ENCODE assay signal across 16 cellular contexts in genomic region chrX:119189586-119189985, GRCh38. TPM values are rescaled to one million over a fixed set of nuclear protein-coding genes. Genes with fewer than 3 reads are reported as not detected.
DNase-seq lines count a peak whose midpoint lies in the region; ATAC-seq and TF ChIP-seq lines count a peak whose summit lies in the region.
"Had no signal": no experiment of that assay in that cellular context is flagged by ENCODE, and none has a peak within 500 bp of the region (broad histone marks: within the 10 kb centered on the region; RNA-seq: fewer than 3 reads in every experiment).

No MANE protein-coding gene starts in this region.

- DNase-seq in G401 (ENCODE audit: low spot score), result peak; percentile 67
- DNase-seq in choroid plexus epithelial cell (ENCODE audit: low read depth), result peak; percentile 23
- DNase-seq in right atrium auricular region (ENCODE audit: low spot score), result peak; percentile 77
- peak; percentile 22 to 48 for DNase-seq in gastrocnemius medialis
- no peak for DNase-seq in prostate gland (ENCODE audit: low spot score)
- no peak for DNase-seq in stimulated activated naive CD8-positive, alpha-beta T cell treated with anti-CD3 and anti-CD28 coated beads, Interleukin-15, amount 100 ng/mL, for 72 hours
- DNase-seq: AML-193; DMS53; effector memory CD4-positive, alpha-beta T cell; NCI-H2081; T1000; transverse colon had no signal

- H3K4me3 Mint-ChIP-seq in stimulated activated naive CD8-positive, alpha-beta T cell treated with anti-CD3 and anti-CD28 coated beads, Interleukin-15, amount 100 ng/mL, for 72 hours, result no peak overlapping the region

- no peaks in the 10 kb centered on the region for H3K4me1 Mint-ChIP-seq in stimulated activated naive CD8-positive, alpha-beta T cell treated with anti-CD3 and anti-CD28 coated beads, Interleukin-15, amount 100 ng/mL, for 72 hours

- H3K9me3 Mint-ChIP-seq in stimulated activated naive CD8-positive, alpha-beta T cell treated with anti-CD3 and anti-CD28 coated beads, Interleukin-15, amount 100 ng/mL, for 72 hours, result no peaks in the 10 kb centered on the region

- intact Hi-C loops in gastrocnemius medialis (cut with DNase I; ENCODE audit: low total_unique reads), result no loop called here
- intact Hi-C loops in prostate gland (cut with DNase I), result no loop called here

- H3K27ac ChIP-seq in right atrium auricular region (peak overlapping the region; percentile 35 to 67), gastrocnemius medialis (peak overlapping the region in 3 of 4 donors; percentile 10 to 43 (median 42)), prostate gland (no peak overlapping the region)

- peak; percentile 50 to 53 for ATAC-seq in gastrocnemius medialis
- no peak for ATAC-seq in HG03378 (IDR thresholded peaks at IDR 0.05; ENCODE audit: unreplicated experiment)
- no peak for ATAC-seq in HG02610 (IDR thresholded peaks at IDR 0.05; ENCODE audit: unreplicated experiment)
- no peak for ATAC-seq in stimulated activated naive CD8-positive, alpha-beta T cell treated with anti-CD3 and anti-CD28 coated beads, Interleukin-15, amount 100 ng/mL, for 72 hours
- ATAC-seq: GM12878, left lobe of liver had no signal

- no peak for TF ChIP-seq CTCF in choroid plexus epithelial cell (conservative IDR thresholded peaks at IDR 0.05; ENCODE audit: low read depth, low read length)
- no peak for TF ChIP-seq CTCF in right atrium auricular region (IDR thresholded peaks at IDR 0.05)
- no peak for TF ChIP-seq CTCF in gastrocnemius medialis (IDR thresholded peaks at IDR 0.05 in 4 of 5, conservative IDR thresholded peaks at IDR 0.05 in 1 of 5)
- no peak for TF ChIP-seq CTCF in prostate gland (IDR thresholded peaks at IDR 0.05)

- H3K4me3 ChIP-seq in choroid plexus epithelial cell (ENCODE audit: low read depth, low read length) (no peak overlapping the region), right atrium auricular region (no peak overlapping the region), gastrocnemius medialis (no peak overlapping the region), prostate gland (no peak overlapping the region)
- H3K4me3 ChIP-seq: GM12878, transverse colon had no signal

- H3K27me3 Mint-ChIP-seq in stimulated activated naive CD8-positive, alpha-beta T cell treated with anti-CD3 and anti-CD28 coated beads, Interleukin-15, amount 100 ng/mL, for 72 hours, result no peaks in the 10 kb centered on the region

- H3K27me3 ChIP-seq in right atrium auricular region, result no peaks in the 10 kb centered on the region
- no peaks in the 10 kb centered on the region for H3K27me3 ChIP-seq in gastrocnemius medialis
- no peaks in the 10 kb centered on the region for H3K27me3 ChIP-seq in prostate gland (replicated peaks; ENCODE audit: insufficient read depth)
- H3K27me3 ChIP-seq: transverse colon had no signal

- no peak for TF ChIP-seq POLR2A in gastrocnemius medialis (IDR thresholded peaks at IDR 0.05)
- TF ChIP-seq POLR2A in prostate gland (IDR thresholded peaks at IDR 0.05), result no peak

- WGBS in prostate gland, result 63% methylated on average over 3 of the region's 4 CpGs

- H3K36me3 ChIP-seq in right atrium auricular region, result no peaks in the 10 kb centered on the region
- no peaks in the 10 kb centered on the region for H3K36me3 ChIP-seq in gastrocnemius medialis
- H3K36me3 ChIP-seq in prostate gland, result no peaks in the 10 kb centered on the region
- H3K36me3 ChIP-seq: transverse colon had no signal

- no peak overlapping the region for H3K27ac Mint-ChIP-seq in stimulated activated naive CD8-positive, alpha-beta T cell treated with anti-CD3 and anti-CD28 coated beads, Interleukin-15, amount 100 ng/mL, for 72 hours

- H3K9me3 ChIP-seq in right atrium auricular region (no peaks in the 10 kb centered on the region), gastrocnemius medialis (no peaks in the 10 kb centered on the region), prostate gland (no peaks in the 10 kb centered on the region)
- H3K9me3 ChIP-seq: transverse colon had no signal

- H3K4me1 ChIP-seq in right atrium auricular region (no peaks in the 10 kb centered on the region), gastrocnemius medialis (no peaks in the 10 kb centered on the region), prostate gland (replicated peaks) (no peaks in the 10 kb centered on the region)
- H3K4me1 ChIP-seq: transverse colon had no signal

- in situ Hi-C loops in G401 (cut with HindIII; ENCODE audit: low sequenced_read_pairs) (no loop called here), gastrocnemius medialis (cut with MboI; ENCODE audit: low sequenced_read_pairs in 4 of 4) (no loop called here)

RNA-seq across cellular contexts. Expression of gene PGRMC1, which starts 46.5 kb away (rescaled TPM):
- total RNA-seq in G401 (2014; rRNA removed; shearing (Covaris generic)), result 273 and 402 TPM in 2 replicates
- total RNA-seq in right atrium auricular region (10 to 100 TPM; 26.8 to 42.7 TPM), gastrocnemius medialis (10 to 100 TPM; 11.4 to 14.4 (median 13.0) TPM), prostate gland (100 to 1,000 TPM; 156 to 171 TPM)

Comparison
In these comparisons a context has a peak if more than half of its experiments do, and no peak if none do; other contexts are left out.
1. DNase-seq: peak in G401 (single experiment), choroid plexus epithelial cell (single experiment), right atrium auricular region (single experiment) and gastrocnemius medialis (2 of 2); none in prostate gland (single experiment) and stimulated activated naive CD8-positive, alpha-beta T cell treated with anti-CD3 and anti-CD28 coated beads, Interleukin-15, amount 100 ng/mL, for 72 hours (0 of 2).
2. H3K27ac ChIP-seq: peak in right atrium auricular region (2 of 2) and gastrocnemius medialis (3 of 4); none in prostate gland (0 of 2).
3. ATAC-seq: peak in gastrocnemius medialis (2 of 2); none in HG03378 (single experiment), HG02610 (single experiment) and stimulated activated naive CD8-positive, alpha-beta T cell treated with anti-CD3 and anti-CD28 coated beads, Interleukin-15, amount 100 ng/mL, for 72 hours (single experiment).